18 cellular contexts compared by ENCODE assay signal in the genomic region with DNA sequence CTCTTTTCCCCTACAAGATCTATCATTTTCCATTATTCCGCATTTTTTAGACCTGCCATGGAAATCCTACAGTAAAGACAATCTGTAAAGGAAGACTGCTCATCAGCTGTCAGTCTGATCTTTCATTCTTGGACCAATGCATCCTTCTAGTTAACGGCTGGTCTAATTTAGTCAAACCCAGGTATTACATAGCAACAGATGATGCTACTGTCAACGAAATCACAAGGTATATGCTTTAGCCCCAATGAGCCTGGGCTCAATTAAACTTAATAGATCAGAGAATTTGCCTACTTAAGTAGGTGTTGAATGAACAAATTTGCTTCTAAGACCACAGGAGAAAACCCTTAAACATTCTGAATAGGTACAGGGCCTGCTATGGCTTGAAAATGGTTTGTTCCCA.
"Had no signal": no experiment of that assay in that cellular context is flagged by ENCODE, and none has a peak within 500 bp of the region (broad histone marks: within the 10 kb centered on the region; RNA-seq: fewer than 3 reads in every experiment).

No MANE protein-coding gene starts in this region.

- FAIRE-seq: islet of Langerhans, kidney had no signal

- ATAC-seq: mucosa of descending colon; naive thymus-derived CD4-positive, alpha-beta T cell; sciatic nerve; stimulated activated effector memory CD8-positive, alpha-beta T cell treated with anti-CD3 and anti-CD28 coated beads, Interleukin-12 subunit alpha, Interleukin-12 subunit beta, amount 100 ng/mL, for 72 hours had no signal

- H3K4me1 ChIP-seq: uterus had no signal

- H3K36me3 ChIP-seq: left ventricle myocardium inferior, ovary, right atrium auricular region, tibial nerve, uterus had no signal

- H3K27me3 ChIP-seq: ovary, right atrium auricular region, tibial nerve, uterus had no signal

- H3K27ac ChIP-seq: left ventricle myocardium inferior, ovary, right atrium auricular region, skin epidermis, tibial nerve, uterus had no signal

- H3K9me3 ChIP-seq: left ventricle myocardium inferior, mucosa of descending colon, ovary, right atrium auricular region, tibial nerve, uterus had no signal

- H3K4me3 ChIP-seq: left ventricle myocardium inferior, lung, mucosa of descending colon, ovary, right atrium auricular region, skin epidermis, tibial nerve, uterus had no signal

- DNase-seq: hypothalamus; immature natural killer cell; kidney; left ventricle myocardium inferior; midbrain; mucosa of descending colon; naive thymus-derived CD4-positive, alpha-beta T cell; ovary; stimulated activated CD4-positive, alpha-beta T cell treated with anti-CD3 and anti-CD28 coated beads, Interleukin-4, amount 100 ng/mL, for 24 hours; stimulated activated naive CD4-positive, alpha-beta T cell; uterus had no signal
